In the genomic region with DNA sequence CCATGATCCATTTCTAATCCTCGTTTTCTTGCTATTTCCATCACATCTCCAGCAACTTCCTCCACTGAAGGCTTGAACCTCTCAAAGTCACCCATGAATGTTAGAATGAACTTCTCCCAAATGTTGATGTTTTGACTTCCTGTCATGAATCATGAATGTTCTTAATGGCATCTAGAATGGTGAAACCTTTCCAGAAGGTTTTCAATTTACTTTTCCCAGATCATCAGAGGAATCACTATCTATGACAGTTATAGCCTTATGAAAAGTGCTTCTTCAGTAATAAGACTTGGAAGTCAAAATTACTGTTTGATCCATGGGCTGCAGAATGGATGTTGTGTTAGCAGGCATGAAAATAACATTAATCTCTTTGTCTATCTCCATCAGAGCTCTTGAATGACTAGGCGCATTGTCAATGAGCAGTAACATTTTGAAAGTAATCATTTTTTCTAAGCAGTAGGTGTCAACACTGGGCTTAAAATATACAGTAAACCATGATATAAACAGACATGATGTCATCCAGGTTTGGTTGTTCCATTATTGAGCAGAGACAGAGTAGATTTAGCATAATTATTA, we compare ENCODE assay signal across 3 cellular contexts.
"Had no signal": no experiment of that assay in that cellular context is flagged by ENCODE, and none has a peak within 500 bp of the region (broad histone marks: within the 10 kb centered on the region; RNA-seq: fewer than 3 reads in every experiment).

No MANE protein-coding gene starts in this region.

- ATAC-seq: GM12878 had no signal

- DNase-seq: GDM1, GF-D8 had no signal

- H3K4me3 ChIP-seq: GM12878 had no signal
